Comparison of ENCODE assay signal across 18 cellular contexts in genomic region chr2:53087282-53087882, GRCh38.
DNase-seq lines count a peak whose midpoint lies in the region; ATAC-seq and TF ChIP-seq lines count a peak whose summit lies in the region.
"Had no signal": no experiment of that assay in that cellular context is flagged by ENCODE, and none has a peak within 500 bp of the region (broad histone marks: within the 10 kb centered on the region; RNA-seq: fewer than 3 reads in every experiment).

No MANE protein-coding gene starts in this region.

- no peak for TF ChIP-seq POLR2A in upper lobe of left lung (IDR thresholded peaks at IDR 0.05)

- DNase-seq in GM23248 (peak; percentile 69), adipocyte (ENCODE audit: low read depth) (peak; percentile 68), fibroblast of mammary gland (ENCODE audit: low read depth) (peak; percentile 73), renal cortical epithelial cell (ENCODE audit: low read depth) (peak; percentile 42), DMS 273 (lab: John Stamatoyannopoulos, UW; ENCODE audit: unreplicated experiment) (no peak), upper lobe of left lung (no peak)
- DNase-seq: activated CD8-positive, alpha-beta memory T cell treated with anti-CD3 and anti-CD28 coated beads, Interleukin-2, amount 50 U/mL, for 48 hours; CD4-positive, alpha-beta T cell; gastrocnemius medialis; GDM1; KBM-7; NCI-H1436 treated with DMSO at 0.1 percent for 48 hours; NCI-H524 treated with DMSO at 0.1 percent for 48 hours; stimulated activated CD4-positive, alpha-beta T cell treated with anti-CD3 and anti-CD28 coated beads, Interleukin-4, amount 100 ng/mL, for 24 hours; upper lobe of right lung had no signal

- peak overlapping the region; percentile 36; the same call in 1 of the 2 replicates for H2AFZ ChIP-seq in GM23248

- in situ Hi-C loops in GM23248 (cut with MboI), result no loop called here

- H3F3A ChIP-seq in GM23248 (ENCODE audit: insufficient read depth), result no peaks in the 10 kb centered on the region

- H3K36me3 ChIP-seq in GM23248 (ENCODE audit: low read depth), result no peaks in the 10 kb centered on the region
- no peaks in the 10 kb centered on the region for H3K36me3 ChIP-seq in adipocyte (ENCODE audit: control insufficient read depth, insufficient read depth, low read length, severe bottlenecking)
- H3K36me3 ChIP-seq in upper lobe of left lung, result no peaks in the 10 kb centered on the region
- H3K36me3 ChIP-seq: gastrocnemius medialis, upper lobe of right lung had no signal

- H3K27me3 ChIP-seq in GM23248 (replicated peaks; ENCODE audit: insufficient read depth), result no peaks in the 10 kb centered on the region
- H3K27me3 ChIP-seq in adipocyte (replicated peaks; ENCODE audit: control insufficient read depth, insufficient read depth, low read length), result no peaks in the 10 kb centered on the region
- H3K27me3 ChIP-seq in upper lobe of left lung, result no peaks in the 10 kb centered on the region
- H3K27me3 ChIP-seq: gastrocnemius medialis, upper lobe of right lung had no signal

- peak overlapping the region; percentile 23 for H3K4me2 ChIP-seq in GM23248 (ENCODE audit: unreplicated experiment)

- no peaks in the 10 kb centered on the region for H3K9me3 ChIP-seq in GM23248 (ENCODE audit: low read depth)
- peaks cover 2% of the 10 kb centered on the region for H3K9me3 ChIP-seq in adipocyte (ENCODE audit: control insufficient read depth, low read length)
- no peaks in the 10 kb centered on the region for H3K9me3 ChIP-seq in upper lobe of left lung
- H3K9me3 ChIP-seq: gastrocnemius medialis, upper lobe of right lung had no signal

- H3K4me3 ChIP-seq in GM23248 (no peak overlapping the region), adipocyte (ENCODE audit: low read length) (no peak overlapping the region), fibroblast of mammary gland (ENCODE audit: control insufficient read depth, low read depth, low read length) (no peak overlapping the region), upper lobe of left lung (no peak overlapping the region)
- H3K4me3 ChIP-seq: gastrocnemius medialis, upper lobe of right lung had no signal

- no peaks in the 10 kb centered on the region for H4K20me1 ChIP-seq in GM23248 (ENCODE audit: insufficient read depth)

- TF ChIP-seq CTCF in fibroblast of mammary gland (conservative IDR thresholded peaks at IDR 0.05; ENCODE audit: control insufficient read depth, insufficient read depth, low read depth, low read length) (no peak), upper lobe of left lung (IDR thresholded peaks at IDR 0.05) (no peak)

- WGBS in GM23248 (ENCODE audit: low coverage in 1 of 2, low lambda C conversion rate in 2 of 2, missing lambda C conversion rate in 2 of 2), 2 experiments, result 21 to 68% methylated on average over 1 of the region's 1 CpG
- WGBS in upper lobe of left lung, 2 donors, result 35 to 45% methylated on average over 1 of the region's 1 CpG

- H3K9ac ChIP-seq in GM23248, result no peak overlapping the region
- H3K9ac ChIP-seq in adipocyte (ENCODE audit: low read length), result no peak overlapping the region

- H3K9me2 ChIP-seq in GM23248 (ENCODE audit: insufficient read depth), result no peaks in the 10 kb centered on the region; the same call in 1 of the 2 replicates

- H3K27ac ChIP-seq in GM23248, result no peak overlapping the region
- no peak overlapping the region for H3K27ac ChIP-seq in upper lobe of left lung
- H3K27ac ChIP-seq: gastrocnemius medialis, upper lobe of right lung had no signal

- no peak for TF ChIP-seq EP300 in upper lobe of left lung (IDR thresholded peaks at IDR 0.05)

- no peak for ATAC-seq in HG03354 (IDR thresholded peaks at IDR 0.05; ENCODE audit: poor library complexity, severe bottlenecking, unreplicated experiment)
- no peak for ATAC-seq in GM19035 (IDR thresholded peaks at IDR 0.05; ENCODE audit: unreplicated experiment)
- ATAC-seq in upper lobe of left lung (ENCODE audit: low FRiP score in 2 of 2), result no peak
- ATAC-seq: gastrocnemius medialis; stimulated activated memory B cell treated with anti-CD40 and anti-IgM and Interleukin-4, amounts not matched to agents 10 μg/mL and 1 μg/mL and 100 μg/mL, for 72 hours; upper lobe of right lung had no signal

- H3K4me1 ChIP-seq in GM23248 (ENCODE audit: insufficient read depth), result peaks cover 14% of the 10 kb centered on the region
- peaks cover 11% of the 10 kb centered on the region for H3K4me1 ChIP-seq in adipocyte (ENCODE audit: control insufficient read depth, insufficient read depth, low read length)
- no peaks in the 10 kb centered on the region for H3K4me1 ChIP-seq in upper lobe of left lung
- H3K4me1 ChIP-seq: gastrocnemius medialis, upper lobe of right lung had no signal

- no peaks in the 10 kb centered on the region for H3K79me2 ChIP-seq in GM23248 (ENCODE audit: insufficient read depth)

Comparison
In these comparisons a context has a peak if more than half of its experiments do, and no peak if none do; other contexts are left out.
1. DNase-seq: peak in GM23248 (single experiment), adipocyte (single experiment), fibroblast of mammary gland (single experiment) and renal cortical epithelial cell (single experiment); none in DMS 273 (single experiment) and upper lobe of left lung (0 of 2).